In the genomic region with DNA sequence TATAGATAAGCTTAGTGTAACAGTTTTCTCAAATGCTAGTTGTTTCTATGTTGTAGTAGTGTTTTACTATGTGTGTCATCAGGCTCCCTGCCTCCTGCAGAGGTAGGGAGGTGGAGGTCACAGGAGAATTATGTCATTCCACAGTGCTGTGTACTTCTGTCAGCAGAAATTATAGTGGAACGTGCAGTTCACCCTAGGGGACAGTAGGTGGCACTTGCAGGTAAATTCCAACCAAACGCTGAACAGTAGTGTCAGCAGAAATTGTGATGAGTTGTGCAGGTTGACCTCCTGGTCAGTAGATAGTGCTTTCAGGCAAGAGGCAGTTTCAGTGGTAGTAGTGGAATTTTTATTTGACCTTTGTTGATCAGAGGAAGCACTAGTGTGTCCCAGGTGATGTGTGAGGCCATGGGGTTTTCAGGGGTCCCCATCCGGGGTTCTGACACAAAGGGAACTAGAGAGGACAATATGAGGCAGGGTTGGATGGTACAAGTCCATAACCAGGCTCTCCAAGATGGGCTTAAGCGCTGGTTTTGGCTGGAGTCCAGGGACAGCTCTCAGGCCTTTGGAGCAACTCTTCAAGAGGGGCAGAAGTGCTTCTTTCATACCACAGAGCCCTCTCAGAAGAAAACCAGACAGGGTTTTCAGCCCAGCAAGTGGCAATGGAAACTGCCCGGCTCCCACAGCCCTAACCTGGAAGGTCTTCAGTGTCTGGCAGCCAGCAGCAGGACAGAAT, we compare ENCODE assay signal across 8 cellular contexts.
DNase-seq lines count a peak whose midpoint lies in the region; ATAC-seq lines count a peak whose summit lies in the region.

No MANE protein-coding gene starts in this region.

- H3K4me3 Mint-ChIP-seq in activated CD8-positive, alpha-beta T cell treated with anti-CD3 and anti-CD28 coated beads, Interleukin-2, amount 10 ng/mL, durations not matched to agents 7 days and 5 days = no peak overlapping the region

- H3K4me1 ChIP-seq in right cardiac atrium (ENCODE audit: control insufficient read depth, insufficient read depth, low read length) = no peaks in the 10 kb centered on the region

- DNase-seq in DMS53 (lab: John Stamatoyannopoulos, UW) (peak; percentile 77), NCI-H2107 treated with DMSO at 0.1 percent for 48 hours (lab: John Stamatoyannopoulos, UW; ENCODE audit: unreplicated experiment) (peak; percentile 47), right cardiac atrium (peak in 1 of 3 donors; percentile 9), dedifferentiated amniotic fluid mesenchymal stem cell (ENCODE audit: extremely low spot score) (no peak)
- DNase-seq in activated CD8-positive, alpha-beta T cell treated with anti-CD3 and anti-CD28 coated beads, Interleukin-2, amount 10 ng/mL, durations not matched to agents 7 days and 5 days = peak; percentile 41
- peak in 2 of 3 donors; percentile 3 to 19 for DNase-seq in stimulated activated CD4-positive, alpha-beta T cell treated with anti-CD3 and anti-CD28 coated beads, Interleukin-12 subunit alpha, Interleukin-12 subunit beta, amount 100 ng/mL, for 48 hours (ENCODE audit: low read depth in 2 of 3, low spot score in 1 of 3)

- H3K27ac ChIP-seq in right cardiac atrium (ENCODE audit: low read length) = no peak overlapping the region

- no peaks in the 10 kb centered on the region for H3K27me3 Mint-ChIP-seq in activated CD8-positive, alpha-beta T cell treated with anti-CD3 and anti-CD28 coated beads, Interleukin-2, amount 10 ng/mL, durations not matched to agents 7 days and 5 days (ENCODE audit: low read depth)

- CTCF ChIA-PET in activated CD8-positive, alpha-beta T cell treated with anti-CD3 and anti-CD28 coated beads, Interleukin-2, amount 10 ng/mL, durations not matched to agents 7 days and 5 days (lab: Charles Lee) = no interaction called here

- WGBS in right cardiac atrium = 51% methylated on average over 5 of the region's 5 CpGs

- intact Hi-C loops in right cardiac atrium (cut with DNase I) = no loop called here

- H3K27ac Mint-ChIP-seq in activated CD8-positive, alpha-beta T cell treated with anti-CD3 and anti-CD28 coated beads, Interleukin-2, amount 10 ng/mL, durations not matched to agents 7 days and 5 days = no peak overlapping the region

- no peaks in the 10 kb centered on the region for H3K4me1 Mint-ChIP-seq in activated CD8-positive, alpha-beta T cell treated with anti-CD3 and anti-CD28 coated beads, Interleukin-2, amount 10 ng/mL, durations not matched to agents 7 days and 5 days (ENCODE audit: low read depth)

- no peaks in the 10 kb centered on the region for H3K27me3 ChIP-seq in right cardiac atrium (ENCODE audit: control insufficient read depth, insufficient read depth)

- H3K4me3 ChIP-seq in right cardiac atrium (ENCODE audit: low read length) = no peak overlapping the region

- ATAC-seq in GM19351 (IDR thresholded peaks at IDR 0.05; ENCODE audit: unreplicated experiment) (peak; percentile 99), HG03108 (IDR thresholded peaks at IDR 0.05; ENCODE audit: unreplicated experiment) (peak; percentile 73), right cardiac atrium (peak; percentile 35 to 38)
- ATAC-seq in activated CD8-positive, alpha-beta T cell treated with anti-CD3 and anti-CD28 coated beads, Interleukin-2, amount 10 ng/mL, durations not matched to agents 7 days and 5 days = no peak

- H3K36me3 Mint-ChIP-seq in activated CD8-positive, alpha-beta T cell treated with anti-CD3 and anti-CD28 coated beads, Interleukin-2, amount 10 ng/mL, durations not matched to agents 7 days and 5 days (ENCODE audit: low read depth) = no peaks in the 10 kb centered on the region

- H3K9me3 Mint-ChIP-seq in activated CD8-positive, alpha-beta T cell treated with anti-CD3 and anti-CD28 coated beads, Interleukin-2, amount 10 ng/mL, durations not matched to agents 7 days and 5 days (ENCODE audit: insufficient read depth) = no peaks in the 10 kb centered on the region

- POLR2A ChIA-PET in activated CD8-positive, alpha-beta T cell treated with anti-CD3 and anti-CD28 coated beads, Interleukin-2, amount 10 ng/mL, durations not matched to agents 7 days and 5 days (lab: Charles Lee) = no interaction called here

- no peaks in the 10 kb centered on the region for H3K9me3 ChIP-seq in right cardiac atrium (ENCODE audit: control insufficient read depth, low read length)
